ENCODE assay signal across 19 cellular contexts in genomic region chr1:97488505-97488904, GRCh38.
"Had no signal": no experiment of that assay in that cellular context is flagged by ENCODE, and none has a peak within 500 bp of the region (broad histone marks: within the 10 kb centered on the region; RNA-seq: fewer than 3 reads in every experiment).

No MANE protein-coding gene starts in this region.

- H3K9me3 ChIP-seq: ascending aorta, sigmoid colon, testis had no signal

- H3K27ac ChIP-seq: ascending aorta, sigmoid colon, testis, VCaP had no signal

- H3K27me3 ChIP-seq: ascending aorta, sigmoid colon, testis had no signal

- H3K4me1 ChIP-seq: ascending aorta, sigmoid colon, testis had no signal

- H3K4me3 ChIP-seq: ascending aorta, sigmoid colon, testis had no signal

- H3K36me3 ChIP-seq: ascending aorta, sigmoid colon had no signal

- DNase-seq: activated CD4-positive, alpha-beta T cell treated with anti-CD3 and anti-CD28 coated beads, Interleukin-2, amount 50 U/mL, for 1 hour; activated CD4-positive, CD25-positive, alpha-beta regulatory T cell treated with anti-CD3 and anti-CD28 coated beads, Interleukin-2, amount 50 U/mL, for 72 hours; activated CD8-positive, alpha-beta memory T cell treated with anti-CD3 and anti-CD28 coated beads for 24 hours; activated CD8-positive, alpha-beta memory T cell treated with anti-CD3 and anti-CD28 coated beads, Interleukin-2, amount 50 U/mL, for 48 hours; activated effector memory CD4-positive, alpha-beta T cell treated with Interleukin-2 at 50 U/mL for 16 hours; activated T-cell treated with anti-CD3 and anti-CD28 coated beads, Interleukin-2, amount 50 U/mL, for 48 hours; effector CD8-positive, alpha-beta T cell; foreskin melanocyte; glutamatergic neuron; hippocampal formation; islet precursor cell; midbrain; posterior cingulate gyrus; sigmoid colon; stimulated activated CD4-positive, alpha-beta T cell treated with anti-CD3 and anti-CD28 coated beads, Interleukin-4, amount 100 ng/mL, for 24 hours; T-helper 17 cell; testis had no signal
